ENCODE assay signal across 8 cellular contexts in the genomic region with DNA sequence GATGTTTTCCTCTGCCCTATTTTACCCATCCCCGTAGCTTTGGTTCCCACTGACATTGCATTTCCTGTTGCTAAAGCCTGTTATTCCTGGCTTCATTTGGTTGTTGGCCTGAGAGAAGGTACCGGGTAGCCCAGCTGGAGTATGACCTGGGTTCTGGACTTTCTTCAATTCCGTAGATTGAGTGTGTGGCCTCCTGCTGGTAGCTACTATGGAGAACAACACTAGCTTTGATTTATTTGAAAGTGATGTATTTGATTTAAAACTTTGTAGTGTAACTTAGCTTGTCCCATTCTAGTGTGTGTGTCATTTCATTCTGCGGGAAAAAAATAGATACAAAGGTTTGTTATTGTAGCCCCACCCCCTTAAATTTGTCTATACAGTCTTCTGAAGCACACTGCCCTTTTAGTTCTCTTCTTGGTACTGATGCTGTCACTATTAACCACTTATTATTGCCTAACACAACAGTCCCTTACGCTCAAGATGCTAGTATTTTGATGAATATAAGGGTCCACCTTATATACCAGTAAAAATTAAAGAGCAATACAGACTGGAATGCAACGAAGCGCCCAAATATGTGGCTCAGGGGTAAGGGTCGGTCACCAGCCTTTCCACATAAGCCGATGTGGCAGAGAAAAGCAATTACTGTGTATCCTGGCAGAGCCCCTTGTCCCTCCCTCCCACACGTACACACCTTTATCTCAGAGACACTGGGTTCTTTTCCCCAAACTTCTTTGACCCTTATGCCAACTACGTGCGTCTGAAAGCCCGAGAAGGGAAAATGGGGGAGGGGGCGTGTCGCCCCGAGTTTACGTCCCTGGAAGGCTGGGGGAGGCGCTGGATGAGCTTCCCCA. TPM values are rescaled to one million over a fixed set of nuclear protein-coding genes. Genes with fewer than 3 reads are reported as not detected.
DNase-seq lines count a peak whose midpoint lies in the region; ATAC-seq, FAIRE-seq and TF ChIP-seq lines count a peak whose summit lies in the region.

No MANE protein-coding gene starts in this region.

- H3K9me3 Mint-ChIP-seq in Calu3 (ENCODE audit: low read depth, unreplicated experiment), result no peaks in the 10 kb centered on the region

- 3 to 10% (median 5%) methylated on average over 18 of the region's 18 CpGs for WGBS in small intestine, 3 donors

- H3K9me3 ChIP-seq in small intestine (ENCODE audit: control insufficient read depth, low read depth), result no peaks in the 10 kb centered on the region

- DNase-seq in Calu3 (peak; percentile 6), NCI-H82 (lab: John Stamatoyannopoulos, UW) (peak; percentile 52), brain pericyte (ENCODE audit: low read depth, low spot score) (peak; percentile 72), iris pigment epithelial cell (ENCODE audit: low read depth) (peak; percentile 80), small intestine (peak; percentile 59)
- DNase-seq in stimulated activated CD4-positive, alpha-beta T cell treated with anti-CD3 and anti-CD28 coated beads, Interleukin-2, amount 100 ng/mL, for 48 hours, result no peak

- H3K4me1 ChIP-seq in small intestine (ENCODE audit: control insufficient read depth in 2 of 2, insufficient read depth in 1 of 2, low read depth in 1 of 2, low read length in 1 of 2), result peaks cover 3 to 5% of the 10 kb centered on the region in 2 donors

- CTCF ChIA-PET in Calu3 (lab: Charles Lee), result interaction anchor here (0.5 to 2.6 kb wide), 8 partner anchors 21 to 277 kb away, joined by 3 to 10 read pairs (median 4); no protein-coding TSS in a partner anchor

- H3K27ac ChIP-seq in small intestine (ENCODE audit: low read depth in 1 of 2, low read length in 1 of 2), result peak overlapping the region; percentile 88 to 91

- TF ChIP-seq CTCF in Calu3 (IDR thresholded peaks at IDR 0.05; ENCODE audit: unreplicated experiment), result peak; percentile 21

- no peaks in the 10 kb centered on the region for H3K27me3 Mint-ChIP-seq in Calu3 (ENCODE audit: unreplicated experiment)

- ATAC-seq in GM21423 (IDR thresholded peaks at IDR 0.05; ENCODE audit: unreplicated experiment) (peak; percentile 8), HG02973 (IDR thresholded peaks at IDR 0.05; ENCODE audit: unreplicated experiment) (no peak)

- peaks cover 4 to 6% of the 10 kb centered on the region in 2 donors for H3K36me3 ChIP-seq in small intestine (ENCODE audit: control insufficient read depth in 2 of 2, insufficient read depth in 2 of 2, low read length in 2 of 2)

- H3K4me3 ChIP-seq in small intestine (ENCODE audit: low read depth in 1 of 2, low read length in 2 of 2), result peak overlapping the region; percentile 87 to 93

- H3K36me3 Mint-ChIP-seq in Calu3 (ENCODE audit: insufficient read depth, unreplicated experiment), result peaks cover 50% of the 10 kb centered on the region

- H3K27me3 ChIP-seq in small intestine (ENCODE audit: control insufficient read depth in 2 of 2, insufficient read depth in 2 of 2, low read length in 2 of 2), result no peaks in the 10 kb centered on the region

- H3K4me1 Mint-ChIP-seq in Calu3 (ENCODE audit: low read depth, unreplicated experiment), result peaks cover 23% of the 10 kb centered on the region

- FAIRE-seq in small intestine (lab: Jason Lieb, UNC), result no peak

- intact Hi-C loops in Calu3 (cut with micrococcal nuclease; ENCODE audit: unreplicated experiment), result no loop called here

- H3K27ac Mint-ChIP-seq in Calu3 (ENCODE audit: unreplicated experiment), result peak overlapping the region; percentile 94

- no TSS peak for BruUV-seq in Calu3 (replicated peaks; lab: Mats Ljungman, UMichigan)

- H3K4me3 Mint-ChIP-seq in Calu3 (ENCODE audit: low read depth, unreplicated experiment), result peak overlapping the region; percentile 90

RNA-seq across cellular contexts. Expression of gene MOV10, which starts 0.6 kb away (rescaled TPM):
- 71.4 and 80.0 TPM in 2 replicates for total RNA-seq in Calu3 (2022)
- 100 to 1,000 TPM in 1 of 3 donors, 10 to 100 TPM in 2; 53.2 to 222 (median 92.4) TPM for polyA plus RNA-seq in small intestine

RNA-seq across cellular contexts. Expression of gene RHOC, which starts 33.1 kb away (rescaled TPM):
- total RNA-seq in Calu3 (2022), result 176 and 197 TPM in 2 replicates
- 1,000 to 10,000 TPM in 2 of 3 donors, 100 to 1,000 TPM in 1; 235 to 1,126 (median 1,023) TPM for polyA plus RNA-seq in small intestine

RNA-seq across cellular contexts. Expression of gene PPM1J, which starts 41.3 kb away (rescaled TPM):
- 1.3 and 2.2 TPM in 2 replicates for total RNA-seq in Calu3 (2022)
- polyA plus RNA-seq in small intestine, result under 1 TPM in 1 of 3 donors, not detected in 2; 1.00 TPM

RNA-seq across cellular contexts. Expression of gene CAPZA1, which starts 54.2 kb away (rescaled TPM):
- total RNA-seq in Calu3 (2022), result 103 and 117 TPM in 2 replicates
- 100 to 1,000 TPM in 1 of 3 donors, 10 to 100 TPM in 2; 76.2 to 106 (median 78.4) TPM for polyA plus RNA-seq in small intestine

RNA-seq across cellular contexts. Expression of gene ST7L, which starts 54.9 kb away (rescaled TPM):
- 15.9 and 19.0 TPM in 2 replicates for total RNA-seq in Calu3 (2022)
- 10 to 100 TPM in 2 of 3 donors, 1 to 10 TPM in 1; 6.3 to 17.0 (median 10.1) TPM for polyA plus RNA-seq in small intestine

Comparison
In these comparisons a context has a peak if more than half of its experiments do, and no peak if none do; other contexts are left out.
1. DNase-seq: peak in Calu3 (single experiment), NCI-H82 (single experiment), brain pericyte (single experiment), iris pigment epithelial cell (single experiment) and small intestine (single experiment); none in stimulated activated CD4-positive, alpha-beta T cell treated with anti-CD3 and anti-CD28 coated beads, Interleukin-2, amount 100 ng/mL, for 48 hours (0 of 2).